1 cellular context compared by ENCODE assay signal in the genomic region with DNA sequence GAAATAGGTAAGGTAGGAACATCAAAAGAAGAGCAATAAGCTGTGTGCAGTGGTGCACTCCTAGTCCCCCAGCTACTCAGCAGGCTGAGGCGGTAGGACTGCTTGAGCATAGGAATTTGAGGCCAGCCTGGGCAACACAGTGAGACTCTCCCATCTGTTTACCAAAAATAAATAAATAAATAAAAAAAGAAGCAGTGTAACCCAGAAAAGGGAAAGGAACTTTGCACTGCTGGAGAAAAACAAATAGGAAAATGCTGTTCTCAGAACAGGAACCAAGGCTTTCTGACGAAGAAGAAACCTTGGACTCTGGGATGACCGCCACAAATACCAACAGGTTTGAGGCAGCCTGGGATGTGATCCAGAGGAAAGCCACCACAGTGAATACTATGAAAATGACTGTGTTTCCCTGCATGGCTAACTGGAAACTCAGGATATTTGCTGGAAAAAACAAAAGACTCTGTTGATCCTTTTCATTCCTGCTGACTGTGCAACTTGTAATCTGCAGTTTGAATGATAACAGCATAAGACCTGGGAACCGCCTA.
A peak's percentile ranks its signal among the peaks of the same experiment; 100 is the strongest.
TF ChIP-seq lines count a peak whose summit lies in the region.

No MANE protein-coding gene starts in this region.

TF ChIP-seq in HepG2, 621 proteins besides CTCF, POLR2A, EP300 and RAD21 (continued from another document and continues in another):
- TF ChIP-seq, protein P1, sequence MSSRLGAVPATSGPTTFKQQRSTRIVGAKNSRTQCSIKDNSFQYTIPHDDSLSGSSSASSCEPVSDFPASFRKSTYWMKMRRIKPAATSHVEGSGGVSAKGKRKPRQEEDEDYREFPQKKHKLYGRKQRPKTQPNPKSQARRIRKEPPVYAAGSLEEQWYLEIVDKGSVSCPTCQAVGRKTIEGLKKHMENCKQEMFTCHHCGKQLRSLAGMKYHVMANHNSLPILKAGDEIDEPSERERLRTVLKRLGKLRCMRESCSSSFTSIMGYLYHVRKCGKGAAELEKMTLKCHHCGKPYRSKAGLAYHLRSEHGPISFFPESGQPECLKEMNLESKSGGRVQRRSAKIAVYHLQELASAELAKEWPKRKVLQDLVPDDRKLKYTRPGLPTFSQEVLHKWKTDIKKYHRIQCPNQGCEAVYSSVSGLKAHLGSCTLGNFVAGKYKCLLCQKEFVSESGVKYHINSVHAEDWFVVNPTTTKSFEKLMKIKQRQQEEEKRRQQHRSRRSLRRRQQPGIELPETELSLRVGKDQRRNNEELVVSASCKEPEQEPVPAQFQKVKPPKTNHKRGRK (CRISPR knock-in tag; IDR thresholded peaks at IDR 0.05) = no peak
- no peak for TF ChIP-seq ZNF7 (CRISPR knock-in tag; IDR thresholded peaks at IDR 0.05)
- TF ChIP-seq ZNF44 (CRISPR knock-in tag; IDR thresholded peaks at IDR 0.05) = no peak
- TF ChIP-seq ZNF678 (CRISPR knock-in tag; IDR thresholded peaks at IDR 0.05) = no peak
- no peak for TF ChIP-seq SOX13 (IDR thresholded peaks at IDR 0.05)
- peak in 1 of 2 experiments; percentile 68; a peak in 2 of 4 replicates for TF ChIP-seq SOX13 (CRISPR knock-in tag; conservative IDR thresholded peaks at IDR 0.05 in 1 of 2, IDR thresholded peaks at IDR 0.05 in 1 of 2)
- no peak for TF ChIP-seq ZNF234 (CRISPR knock-in tag; conservative IDR thresholded peaks at IDR 0.05)
- TF ChIP-seq, protein P2, sequence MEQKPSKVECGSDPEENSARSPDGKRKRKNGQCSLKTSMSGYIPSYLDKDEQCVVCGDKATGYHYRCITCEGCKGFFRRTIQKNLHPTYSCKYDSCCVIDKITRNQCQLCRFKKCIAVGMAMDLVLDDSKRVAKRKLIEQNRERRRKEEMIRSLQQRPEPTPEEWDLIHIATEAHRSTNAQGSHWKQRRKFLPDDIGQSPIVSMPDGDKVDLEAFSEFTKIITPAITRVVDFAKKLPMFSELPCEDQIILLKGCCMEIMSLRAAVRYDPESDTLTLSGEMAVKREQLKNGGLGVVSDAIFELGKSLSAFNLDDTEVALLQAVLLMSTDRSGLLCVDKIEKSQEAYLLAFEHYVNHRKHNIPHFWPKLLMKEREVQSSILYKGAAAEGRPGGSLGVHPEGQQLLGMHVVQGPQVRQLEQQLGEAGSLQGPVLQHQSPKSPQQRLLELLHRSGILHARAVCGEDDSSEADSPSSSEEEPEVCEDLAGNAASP (CRISPR knock-in tag; IDR thresholded peaks at IDR 0.05; ENCODE audit: borderline replicate concordance) = 0 out of 2 replicates have a peak, but pooled peaks have one; percentile 26
- TF ChIP-seq DMAP1 (CRISPR knock-in tag; IDR thresholded peaks at IDR 0.05) = no peak
- no peak for TF ChIP-seq ZBTB1 (CRISPR knock-in tag; IDR thresholded peaks at IDR 0.05; ENCODE audit: borderline replicate concordance)
- TF ChIP-seq, protein P3, sequence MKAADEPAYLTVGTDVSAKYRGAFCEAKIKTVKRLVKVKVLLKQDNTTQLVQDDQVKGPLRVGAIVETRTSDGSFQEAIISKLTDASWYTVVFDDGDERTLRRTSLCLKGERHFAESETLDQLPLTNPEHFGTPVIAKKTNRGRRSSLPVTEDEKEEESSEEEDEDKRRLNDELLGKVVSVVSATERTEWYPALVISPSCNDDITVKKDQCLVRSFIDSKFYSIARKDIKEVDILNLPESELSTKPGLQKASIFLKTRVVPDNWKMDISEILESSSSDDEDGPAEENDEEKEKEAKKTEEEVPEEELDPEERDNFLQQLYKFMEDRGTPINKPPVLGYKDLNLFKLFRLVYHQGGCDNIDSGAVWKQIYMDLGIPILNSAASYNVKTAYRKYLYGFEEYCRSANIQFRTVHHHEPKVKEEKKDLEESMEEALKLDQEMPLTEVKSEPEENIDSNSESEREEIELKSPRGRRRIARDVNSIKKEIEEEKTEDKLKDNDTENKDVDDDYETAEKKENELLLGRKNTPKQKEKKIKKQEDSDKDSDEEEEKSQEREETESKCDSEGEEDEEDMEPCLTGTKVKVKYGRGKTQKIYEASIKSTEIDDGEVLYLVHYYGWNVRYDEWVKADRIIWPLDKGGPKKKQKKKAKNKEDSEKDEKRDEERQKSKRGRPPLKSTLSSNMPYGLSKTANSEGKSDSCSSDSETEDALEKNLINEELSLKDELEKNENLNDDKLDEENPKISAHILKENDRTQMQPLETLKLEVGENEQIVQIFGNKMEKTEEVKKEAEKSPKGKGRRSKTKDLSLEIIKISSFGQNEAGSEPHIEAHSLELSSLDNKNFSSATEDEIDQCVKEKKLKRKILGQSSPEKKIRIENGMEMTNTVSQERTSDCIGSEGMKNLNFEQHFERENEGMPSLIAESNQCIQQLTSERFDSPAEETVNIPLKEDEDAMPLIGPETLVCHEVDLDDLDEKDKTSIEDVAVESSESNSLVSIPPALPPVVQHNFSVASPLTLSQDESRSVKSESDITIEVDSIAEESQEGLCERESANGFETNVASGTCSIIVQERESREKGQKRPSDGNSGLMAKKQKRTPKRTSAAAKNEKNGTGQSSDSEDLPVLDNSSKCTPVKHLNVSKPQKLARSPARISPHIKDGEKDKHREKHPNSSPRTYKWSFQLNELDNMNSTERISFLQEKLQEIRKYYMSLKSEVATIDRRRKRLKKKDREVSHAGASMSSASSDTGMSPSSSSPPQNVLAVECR (CRISPR knock-in tag; IDR thresholded peaks at IDR 0.05; ENCODE audit: borderline replicate concordance) = peak; percentile 39; the same call in 1 of the 2 replicates
- TF ChIP-seq, protein P4, sequence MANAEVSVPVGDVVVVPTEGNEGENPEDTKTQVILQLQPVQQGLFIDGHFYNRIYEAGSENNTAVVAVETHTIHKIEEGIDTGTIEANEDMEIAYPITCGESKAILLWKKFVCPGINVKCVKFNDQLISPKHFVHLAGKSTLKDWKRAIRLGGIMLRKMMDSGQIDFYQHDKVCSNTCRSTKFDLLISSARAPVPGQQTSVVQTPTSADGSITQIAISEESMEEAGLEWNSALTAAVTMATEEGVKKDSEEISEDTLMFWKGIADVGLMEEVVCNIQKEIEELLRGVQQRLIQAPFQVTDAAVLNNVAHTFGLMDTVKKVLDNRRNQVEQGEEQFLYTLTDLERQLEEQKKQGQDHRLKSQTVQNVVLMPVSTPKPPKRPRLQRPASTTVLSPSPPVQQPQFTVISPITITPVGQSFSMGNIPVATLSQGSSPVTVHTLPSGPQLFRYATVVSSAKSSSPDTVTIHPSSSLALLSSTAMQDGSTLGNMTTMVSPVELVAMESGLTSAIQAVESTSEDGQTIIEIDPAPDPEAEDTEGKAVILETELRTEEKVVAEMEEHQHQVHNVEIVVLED (CRISPR knock-in tag; IDR thresholded peaks at IDR 0.05; ENCODE audit: borderline replicate concordance) = 0 out of 2 replicates have a peak, but pooled peaks have one; percentile 5
- TF ChIP-seq XRCC5 (optimal IDR thresholded peaks at IDR 0.05; ENCODE audit: low read length) = no peak
- no peak for TF ChIP-seq GTF3A (CRISPR knock-in tag; conservative IDR thresholded peaks at IDR 0.05)
- TF ChIP-seq CREB1 (IDR thresholded peaks at IDR 0.05) = no peak; the same call in 1 of the 2 replicates
- no peak; the same call in 1 of the 2 replicates for TF ChIP-seq CREB1 (CRISPR knock-in tag; IDR thresholded peaks at IDR 0.05)
- no peak for TF ChIP-seq ZNF282 (IDR thresholded peaks at IDR 0.05; ENCODE audit: partially characterized antibody)
- TF ChIP-seq, protein P5, sequence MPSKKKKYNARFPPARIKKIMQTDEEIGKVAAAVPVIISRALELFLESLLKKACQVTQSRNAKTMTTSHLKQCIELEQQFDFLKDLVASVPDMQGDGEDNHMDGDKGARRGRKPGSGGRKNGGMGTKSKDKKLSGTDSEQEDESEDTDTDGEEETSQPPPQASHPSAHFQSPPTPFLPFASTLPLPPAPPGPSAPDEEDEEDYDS (CRISPR knock-in tag; IDR thresholded peaks at IDR 0.05) = peak; percentile 15; the same call in 1 of the 2 replicates
- TF ChIP-seq ZKSCAN5 (CRISPR knock-in tag; IDR thresholded peaks at IDR 0.05) = no peak
- TF ChIP-seq CBFB (CRISPR knock-in tag; IDR thresholded peaks at IDR 0.05) = 0 out of 2 replicates have a peak, but pooled peaks have one; percentile 36
- peak; percentile 60 for TF ChIP-seq FOSL2 (CRISPR knock-in tag; IDR thresholded peaks at IDR 0.05)
- no peak for TF ChIP-seq GABPA (IDR thresholded peaks at IDR 0.05; ENCODE audit: low read depth, low read length)
- TF ChIP-seq GABPA (CRISPR knock-in tag; IDR thresholded peaks at IDR 0.05; ENCODE audit: low read depth) = peak; percentile 35
- TF ChIP-seq PHF20 (CRISPR knock-in tag; IDR thresholded peaks at IDR 0.05) = no peak
- TF ChIP-seq, protein P6, sequence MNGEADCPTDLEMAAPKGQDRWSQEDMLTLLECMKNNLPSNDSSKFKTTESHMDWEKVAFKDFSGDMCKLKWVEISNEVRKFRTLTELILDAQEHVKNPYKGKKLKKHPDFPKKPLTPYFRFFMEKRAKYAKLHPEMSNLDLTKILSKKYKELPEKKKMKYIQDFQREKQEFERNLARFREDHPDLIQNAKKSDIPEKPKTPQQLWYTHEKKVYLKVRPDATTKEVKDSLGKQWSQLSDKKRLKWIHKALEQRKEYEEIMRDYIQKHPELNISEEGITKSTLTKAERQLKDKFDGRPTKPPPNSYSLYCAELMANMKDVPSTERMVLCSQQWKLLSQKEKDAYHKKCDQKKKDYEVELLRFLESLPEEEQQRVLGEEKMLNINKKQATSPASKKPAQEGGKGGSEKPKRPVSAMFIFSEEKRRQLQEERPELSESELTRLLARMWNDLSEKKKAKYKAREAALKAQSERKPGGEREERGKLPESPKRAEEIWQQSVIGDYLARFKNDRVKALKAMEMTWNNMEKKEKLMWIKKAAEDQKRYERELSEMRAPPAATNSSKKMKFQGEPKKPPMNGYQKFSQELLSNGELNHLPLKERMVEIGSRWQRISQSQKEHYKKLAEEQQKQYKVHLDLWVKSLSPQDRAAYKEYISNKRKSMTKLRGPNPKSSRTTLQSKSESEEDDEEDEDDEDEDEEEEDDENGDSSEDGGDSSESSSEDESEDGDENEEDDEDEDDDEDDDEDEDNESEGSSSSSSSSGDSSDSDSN (CRISPR knock-in tag; IDR thresholded peaks at IDR 0.05) = no peak
- TF ChIP-seq TARDBP (CRISPR knock-in tag; IDR thresholded peaks at IDR 0.05) = no peak; the same call in 1 of the 2 replicates
- no peak for TF ChIP-seq ZNF564 (CRISPR knock-in tag; IDR thresholded peaks at IDR 0.05)
- no peak for TF ChIP-seq SETDB1 (CRISPR knock-in tag; IDR thresholded peaks at IDR 0.05; ENCODE audit: borderline replicate concordance)
- no peak for TF ChIP-seq RNF2 (conservative IDR thresholded peaks at IDR 0.05; ENCODE audit: low read depth)
- no peak for TF ChIP-seq ZNF670 (CRISPR knock-in tag; IDR thresholded peaks at IDR 0.05; ENCODE audit: borderline replicate concordance)
- peak; percentile 96 for TF ChIP-seq TEAD3 (CRISPR knock-in tag; optimal IDR thresholded peaks at IDR 0.05; ENCODE audit: borderline replicate concordance)
- peak; percentile 59; the same call in 1 of the 2 replicates for TF ChIP-seq ETV5 (CRISPR knock-in tag; IDR thresholded peaks at IDR 0.05; ENCODE audit: borderline replicate concordance)
- no peak for TF ChIP-seq ZNF660 (CRISPR knock-in tag; IDR thresholded peaks at IDR 0.05; ENCODE audit: borderline replicate concordance, low read depth)
- TF ChIP-seq ZNF570 (CRISPR knock-in tag; IDR thresholded peaks at IDR 0.05; ENCODE audit: borderline replicate concordance) = no peak
- peak; percentile 81 for TF ChIP-seq FOXA3 (CRISPR knock-in tag; IDR thresholded peaks at IDR 0.05)
- no peak for TF ChIP-seq ZFP36L2 (CRISPR knock-in tag; IDR thresholded peaks at IDR 0.05)
- TF ChIP-seq ZNF335 (CRISPR knock-in tag; IDR thresholded peaks at IDR 0.05) = no peak
- TF ChIP-seq, protein P7, sequence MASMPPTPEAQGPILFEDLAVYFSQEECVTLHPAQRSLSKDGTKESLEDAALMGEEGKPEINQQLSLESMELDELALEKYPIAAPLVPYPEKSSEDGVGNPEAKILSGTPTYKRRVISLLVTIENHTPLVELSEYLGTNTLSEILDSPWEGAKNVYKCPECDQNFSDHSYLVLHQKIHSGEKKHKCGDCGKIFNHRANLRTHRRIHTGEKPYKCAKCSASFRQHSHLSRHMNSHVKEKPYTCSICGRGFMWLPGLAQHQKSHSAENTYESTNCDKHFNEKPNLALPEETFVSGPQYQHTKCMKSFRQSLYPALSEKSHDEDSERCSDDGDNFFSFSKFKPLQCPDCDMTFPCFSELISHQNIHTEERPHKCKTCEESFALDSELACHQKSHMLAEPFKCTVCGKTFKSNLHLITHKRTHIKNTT (CRISPR knock-in tag; IDR thresholded peaks at IDR 0.05) = no peak
- 0 out of 2 replicates have a peak, but pooled peaks have one; percentile 19 for TF ChIP-seq ZMYM4 (CRISPR knock-in tag; IDR thresholded peaks at IDR 0.05)
- no peak for TF ChIP-seq TCF12 (IDR thresholded peaks at IDR 0.05)
- TF ChIP-seq TCF12 (CRISPR knock-in tag; IDR thresholded peaks at IDR 0.05) = no peak
- TF ChIP-seq NCOA2 (CRISPR knock-in tag; IDR thresholded peaks at IDR 0.05) = peak; percentile 84
- no peak for TF ChIP-seq HOXA5 (CRISPR knock-in tag; IDR thresholded peaks at IDR 0.05)
- TF ChIP-seq MAZ (IDR thresholded peaks at IDR 0.05; ENCODE audit: borderline replicate concordance, low read depth, low read length) = no peak
- TF ChIP-seq MAZ (CRISPR knock-in tag; IDR thresholded peaks at IDR 0.05; ENCODE audit: low read depth) = no peak
- TF ChIP-seq HOXD1 (CRISPR knock-in tag; IDR thresholded peaks at IDR 0.05) = no peak
- no peak for TF ChIP-seq RBAK (CRISPR knock-in tag; IDR thresholded peaks at IDR 0.05)
- no peak for TF ChIP-seq ZNF563 (CRISPR knock-in tag; IDR thresholded peaks at IDR 0.05)
- TF ChIP-seq NFATC3 (CRISPR knock-in tag; IDR thresholded peaks at IDR 0.05) = no peak
- TF ChIP-seq, protein P8, sequence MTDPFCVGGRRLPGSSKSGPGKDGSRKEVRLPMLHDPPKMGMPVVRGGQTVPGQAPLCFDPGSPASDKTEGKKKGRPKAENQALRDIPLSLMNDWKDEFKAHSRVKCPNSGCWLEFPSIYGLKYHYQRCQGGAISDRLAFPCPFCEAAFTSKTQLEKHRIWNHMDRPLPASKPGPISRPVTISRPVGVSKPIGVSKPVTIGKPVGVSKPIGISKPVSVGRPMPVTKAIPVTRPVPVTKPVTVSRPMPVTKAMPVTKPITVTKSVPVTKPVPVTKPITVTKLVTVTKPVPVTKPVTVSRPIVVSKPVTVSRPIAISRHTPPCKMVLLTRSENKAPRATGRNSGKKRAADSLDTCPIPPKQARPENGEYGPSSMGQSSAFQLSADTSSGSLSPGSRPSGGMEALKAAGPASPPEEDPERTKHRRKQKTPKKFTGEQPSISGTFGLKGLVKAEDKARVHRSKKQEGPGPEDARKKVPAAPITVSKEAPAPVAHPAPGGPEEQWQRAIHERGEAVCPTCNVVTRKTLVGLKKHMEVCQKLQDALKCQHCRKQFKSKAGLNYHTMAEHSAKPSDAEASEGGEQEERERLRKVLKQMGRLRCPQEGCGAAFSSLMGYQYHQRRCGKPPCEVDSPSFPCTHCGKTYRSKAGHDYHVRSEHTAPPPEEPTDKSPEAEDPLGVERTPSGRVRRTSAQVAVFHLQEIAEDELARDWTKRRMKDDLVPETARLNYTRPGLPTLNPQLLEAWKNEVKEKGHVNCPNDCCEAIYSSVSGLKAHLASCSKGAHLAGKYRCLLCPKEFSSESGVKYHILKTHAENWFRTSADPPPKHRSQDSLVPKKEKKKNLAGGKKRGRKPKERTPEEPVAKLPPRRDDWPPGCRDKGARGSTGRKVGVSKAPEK (CRISPR knock-in tag; IDR thresholded peaks at IDR 0.05; ENCODE audit: borderline replicate concordance) = no peak
- TF ChIP-seq THAP11 (CRISPR knock-in tag; IDR thresholded peaks at IDR 0.05) = peak; percentile 51
- TF ChIP-seq GLI4 (CRISPR knock-in tag; IDR thresholded peaks at IDR 0.05; ENCODE audit: borderline replicate concordance) = no peak
- TF ChIP-seq ZKSCAN8 (CRISPR knock-in tag; IDR thresholded peaks at IDR 0.05; ENCODE audit: borderline replicate concordance) = no peak
- TF ChIP-seq HDAC2 (CRISPR knock-in tag; IDR thresholded peaks at IDR 0.05) = peak; percentile 65
